Comparison of ENCODE assay signal across 8 cellular contexts in genomic region chr2:675982-676646, GRCh38. TPM values are rescaled to one million over a fixed set of nuclear protein-coding genes. Genes with fewer than 3 reads are reported as not detected.
A peak's percentile ranks its signal among the peaks of the same experiment; 100 is the strongest.
DNase-seq lines count a peak whose midpoint lies in the region; ATAC-seq and TF ChIP-seq lines count a peak whose summit lies in the region.

No MANE protein-coding gene starts in this region.

- H3K9me2 ChIP-seq in hepatocyte (replicated peaks; ENCODE audit: insufficient read depth) = no peaks in the 10 kb centered on the region

- H3K27ac Mint-ChIP-seq in CD4-positive, alpha-beta memory T cell = peak overlapping the region; percentile 90 to 99 (median 95)

- TF ChIP-seq CTCF in hepatocyte (IDR thresholded peaks at IDR 0.05; ENCODE audit: poor library complexity) (peak; percentile 53), gastrocnemius medialis (IDR thresholded peaks at IDR 0.05 in 4 of 5, conservative IDR thresholded peaks at IDR 0.05 in 1 of 5) (peak in 2 of 5 experiments; percentile 6 to 22)

- H3K36me3 ChIP-seq in CD4-positive, alpha-beta memory T cell (ENCODE audit: insufficient read depth, low read length) = peaks cover 12% of the 10 kb centered on the region
- H3K36me3 ChIP-seq in hepatocyte (replicated peaks; ENCODE audit: insufficient read depth, low read depth) (no peaks in the 10 kb centered on the region), gastrocnemius medialis (peaks cover 0 to 10% of the 10 kb centered on the region in 2 donors)

- CTCF ChIA-PET in CD4-positive, alpha-beta memory T cell (lab: Charles Lee; ENCODE audit: partially characterized antibody) = no interaction called here

- H3K4me3 ChIP-seq in CD4-positive, alpha-beta memory T cell (ENCODE audit: low read length in 2 of 2) = peak overlapping the region; percentile 29 to 80
- H3K4me3 ChIP-seq in hepatocyte = peak overlapping the region; percentile 57
- H3K4me3 ChIP-seq in gastrocnemius medialis = peak overlapping the region; percentile 55 to 90 (median 70)

- H3K27me3 Mint-ChIP-seq in CD4-positive, alpha-beta memory T cell = no peaks in the 10 kb centered on the region

- POLR2A ChIA-PET in CD4-positive, alpha-beta memory T cell (lab: Charles Lee; ENCODE audit: partially characterized antibody) = interaction anchor here (0.9 to 2.0 kb wide), 4 partner anchors 14 to 629 kb away, joined by 4 to 8 read pairs (median 6); no protein-coding TSS in a partner anchor

- no peaks in the 10 kb centered on the region for H3K27me3 ChIP-seq in CD4-positive, alpha-beta memory T cell (ENCODE audit: insufficient read depth, low read length)
- H3K27me3 ChIP-seq in hepatocyte (no peaks in the 10 kb centered on the region), gastrocnemius medialis (no peaks in the 10 kb centered on the region)

- H3K9me3 Mint-ChIP-seq in CD4-positive, alpha-beta memory T cell = peaks cover 0 to 4% (median 0%) of the 10 kb centered on the region in 8 donors

- peaks cover 25% of the 10 kb centered on the region for H3K4me1 ChIP-seq in CD4-positive, alpha-beta memory T cell (ENCODE audit: insufficient read depth, low read length)
- H3K4me1 ChIP-seq in hepatocyte (ENCODE audit: insufficient read depth) (peaks cover 9% of the 10 kb centered on the region), gastrocnemius medialis (peaks cover 4 to 22% of the 10 kb centered on the region in 2 donors)

- 20% methylated on average over 19 of the region's 21 CpGs for WGBS in hepatocyte (ENCODE audit: low lambda C conversion rate, missing lambda C conversion rate)

- H3K27ac ChIP-seq in CD4-positive, alpha-beta memory T cell (ENCODE audit: low read depth, low read length) = peak overlapping the region; percentile 97
- H3K27ac ChIP-seq in angular gyrus (ENCODE audit: low read depth, low read length) (peak overlapping the region; percentile 71), hepatocyte (peak overlapping the region; percentile 60), gastrocnemius medialis (peak overlapping the region; percentile 71 to 99 (median 84))

- in situ Hi-C loops in gastrocnemius medialis (cut with MboI; ENCODE audit: low sequenced_read_pairs in 4 of 4) = no loop called here

- peaks cover 45% of the 10 kb centered on the region for H3K79me2 ChIP-seq in hepatocyte

- peaks cover 36% of the 10 kb centered on the region for H4K20me1 ChIP-seq in hepatocyte (ENCODE audit: insufficient read depth, poor library complexity, severe bottlenecking)

- peak overlapping the region; percentile 92 for H3K4me2 ChIP-seq in hepatocyte

- H3K4me3 Mint-ChIP-seq in CD4-positive, alpha-beta memory T cell = peak overlapping the region; percentile 88 to 96 (median 93)

- no peak overlapping the region for H2AFZ ChIP-seq in hepatocyte

- TF ChIP-seq POLR2A in gastrocnemius medialis (IDR thresholded peaks at IDR 0.05) = no peak

- ATAC-seq in HG03196 (IDR thresholded peaks at IDR 0.05; ENCODE audit: unreplicated experiment) = peak; percentile 25
- peak; percentile 9 to 16 for ATAC-seq in gastrocnemius medialis

- no peaks in the 10 kb centered on the region for H3K9me3 ChIP-seq in CD4-positive, alpha-beta memory T cell (ENCODE audit: control insufficient read depth in 1 of 2, low read length in 2 of 2)
- no peaks in the 10 kb centered on the region for H3K9me3 ChIP-seq in hepatocyte (ENCODE audit: low read depth)
- H3K9me3 ChIP-seq in gastrocnemius medialis = no peaks in the 10 kb centered on the region

- peaks cover 0 to 38% of the 10 kb centered on the region in 2 donors for H3K36me3 Mint-ChIP-seq in CD4-positive, alpha-beta memory T cell

- peak in 1 of 5 donors; percentile 4 for DNase-seq in CD4-positive, alpha-beta memory T cell
- peak; percentile 32 for DNase-seq in GM19238 (ENCODE audit: insufficient read length, low spot score)
- DNase-seq in NCI-H748 treated with DMSO at 0.1 percent for 48 hours (lab: John Stamatoyannopoulos, UW) = peak; percentile 69
- DNase-seq in hepatocyte (ENCODE audit: low spot score) = peak; percentile 87
- DNase-seq in gastrocnemius medialis = peak; percentile 19 to 29
- DNase-seq in mesenteric fat pad (ENCODE audit: low spot score) = no peak

- intact Hi-C loops in CD4-positive, alpha-beta memory T cell (cut with micrococcal nuclease) = loop anchor here (2.0 kb wide), 1 partner anchor 237 kb away; no protein-coding TSS in a partner anchor
- intact Hi-C loops in gastrocnemius medialis (cut with DNase I; ENCODE audit: low total_unique reads) = loop anchor here (5.0 kb wide), 3 partner anchors 414 to 1936 kb away; partner anchors contain the start of genes ACP1 and SH3YL1

- H3K4me1 Mint-ChIP-seq in CD4-positive, alpha-beta memory T cell = peaks cover 29 to 45% (median 35%) of the 10 kb centered on the region in 4 donors

RNA-seq across cellular contexts. Expression of gene TMEM18, which starts 1.1 kb away (rescaled TPM):
- 10 to 100 TPM; 26.2 to 28.1 TPM for total RNA-seq in CD4-positive, alpha-beta memory T cell
- 10 to 100 TPM; 20.0 to 23.5 TPM for polyA plus RNA-seq in CD4-positive, alpha-beta memory T cell
- 35.2 and 35.4 TPM in 2 replicates for total RNA-seq in hepatocyte
- polyA plus RNA-seq in hepatocyte = 43.1 and 47.1 TPM in 2 replicates
- total RNA-seq in gastrocnemius medialis = 10 to 100 TPM in 3 of 4 donors, 1 to 10 TPM in 1; 9.0 to 26.1 (median 12.3) TPM
- total RNA-seq in mesenteric fat pad = 19.8 TPM
